8 cellular contexts compared by ENCODE assay signal in genomic region chr5:179559280-179560252, GRCh38. TPM values are rescaled to one million over a fixed set of nuclear protein-coding genes. Genes with fewer than 3 reads are reported as not detected.
A peak's percentile ranks its signal among the peaks of the same experiment; 100 is the strongest.
DNase-seq lines count a peak whose midpoint lies in the region; ATAC-seq and TF ChIP-seq lines count a peak whose summit lies in the region.

No MANE protein-coding gene starts in this region.

- peaks cover 5% of the 10 kb centered on the region for H3K4me1 ChIP-seq in smooth muscle cell (ENCODE audit: low read depth)

- H3K9ac ChIP-seq in smooth muscle cell (ENCODE audit: low read depth), result peak overlapping the region; percentile 76

- peak overlapping the region; percentile 90 to 95 (median 91) for H3K4me3 Mint-ChIP-seq in immature natural killer cell

- H3K4me2 ChIP-seq in smooth muscle cell, result peak overlapping the region; percentile 95

- no peaks in the 10 kb centered on the region for H3K27me3 ChIP-seq in GM06990 (replicated peaks; ENCODE audit: control insufficient read depth, insufficient read depth, low read length)
- no peaks in the 10 kb centered on the region for H3K27me3 ChIP-seq in smooth muscle cell (ENCODE audit: low read depth)

- H3K27me3 Mint-ChIP-seq in immature natural killer cell (ENCODE audit: low read depth in 3 of 3), result peaks cover 0 to 3% (median 2%) of the 10 kb centered on the region in 3 donors

- H3K27ac Mint-ChIP-seq in immature natural killer cell, result peak overlapping the region; percentile 83 to 91 (median 90)

- H2AFZ ChIP-seq in smooth muscle cell (ENCODE audit: low read depth), result peak overlapping the region; percentile 91

- H3F3A ChIP-seq in smooth muscle cell (ENCODE audit: low read depth), result peaks cover 14% of the 10 kb centered on the region

- TF ChIP-seq CTCF in GM06990 (IDR thresholded peaks at IDR 0.05; ENCODE audit: insufficient read depth, low read length, poor library complexity, severe bottlenecking) (no peak), smooth muscle cell (IDR thresholded peaks at IDR 0.05; ENCODE audit: borderline replicate concordance, insufficient read depth, poor library complexity, severe bottlenecking) (no peak)

- H3K36me3 ChIP-seq in GM06990 (ENCODE audit: control insufficient read depth, insufficient read depth, low read length) (peaks cover 5% of the 10 kb centered on the region), smooth muscle cell (ENCODE audit: low read depth) (peaks cover 6% of the 10 kb centered on the region)

- H3K27ac ChIP-seq in smooth muscle cell (ENCODE audit: low read depth), result peak overlapping the region; percentile 83

- no peaks in the 10 kb centered on the region for H3K9me3 Mint-ChIP-seq in immature natural killer cell

- peaks cover 9 to 13% (median 13%) of the 10 kb centered on the region in 3 donors for H3K36me3 Mint-ChIP-seq in immature natural killer cell

- peak overlapping the region; percentile 55 for H3K4me3 ChIP-seq in GM06990 (replicated peaks; ENCODE audit: low read depth, low read length)
- peak overlapping the region; percentile 73 for H3K4me3 ChIP-seq in smooth muscle cell

- no peaks in the 10 kb centered on the region for H3K9me3 ChIP-seq in smooth muscle cell (replicated peaks; ENCODE audit: low read depth)

- peak; percentile 86 for DNase-seq in GM06990 (ENCODE audit: extremely low read depth, insufficient read length)
- DNase-seq in NCI-H1694 (lab: John Stamatoyannopoulos, UW), result peak; percentile 94
- DNase-seq in activated CD4-positive, CD25-positive, alpha-beta regulatory T cell (lab: John Stamatoyannopoulos, UW), result peak; percentile 56 to 81 (median 74)
- DNase-seq in central memory CD4-positive, alpha-beta T cell, result peak; percentile 79
- peak; percentile 84 to 92 (median 92) for DNase-seq in immature natural killer cell
- peak; percentile 77 for DNase-seq in smooth muscle cell (lab: John Stamatoyannopoulos, UW; ENCODE audit: unreplicated experiment)

- H3K4me1 Mint-ChIP-seq in immature natural killer cell, result peaks cover 21 to 23% of the 10 kb centered on the region in 2 donors

- H3K79me2 ChIP-seq in smooth muscle cell (ENCODE audit: low read depth), result peaks cover 57% of the 10 kb centered on the region

- peak; percentile 100 for ATAC-seq in HG02571 (IDR thresholded peaks at IDR 0.05; ENCODE audit: unreplicated experiment)
- no peak for ATAC-seq in HG02938 (IDR thresholded peaks at IDR 0.05; ENCODE audit: unreplicated experiment)

- 12% methylated on average over 51 of the region's 52 CpGs for WGBS in smooth muscle cell (ENCODE audit: low lambda C conversion rate)

- no peaks in the 10 kb centered on the region for H4K20me1 ChIP-seq in smooth muscle cell (ENCODE audit: low read depth)

RNA-seq across cellular contexts. Expression of gene RUFY1, which starts 9.2 kb away (rescaled TPM):
- polyA plus RNA-seq in immature natural killer cell (10 to 100 TPM; 20.0 to 37.4 (median 25.9) TPM), smooth muscle cell (23.8 and 30.3 TPM in 2 replicates)
- 26.4 and 41.6 TPM in 2 replicates for total RNA-seq in smooth muscle cell
